1 cellular context compared by ENCODE assay signal in the genomic region with DNA sequence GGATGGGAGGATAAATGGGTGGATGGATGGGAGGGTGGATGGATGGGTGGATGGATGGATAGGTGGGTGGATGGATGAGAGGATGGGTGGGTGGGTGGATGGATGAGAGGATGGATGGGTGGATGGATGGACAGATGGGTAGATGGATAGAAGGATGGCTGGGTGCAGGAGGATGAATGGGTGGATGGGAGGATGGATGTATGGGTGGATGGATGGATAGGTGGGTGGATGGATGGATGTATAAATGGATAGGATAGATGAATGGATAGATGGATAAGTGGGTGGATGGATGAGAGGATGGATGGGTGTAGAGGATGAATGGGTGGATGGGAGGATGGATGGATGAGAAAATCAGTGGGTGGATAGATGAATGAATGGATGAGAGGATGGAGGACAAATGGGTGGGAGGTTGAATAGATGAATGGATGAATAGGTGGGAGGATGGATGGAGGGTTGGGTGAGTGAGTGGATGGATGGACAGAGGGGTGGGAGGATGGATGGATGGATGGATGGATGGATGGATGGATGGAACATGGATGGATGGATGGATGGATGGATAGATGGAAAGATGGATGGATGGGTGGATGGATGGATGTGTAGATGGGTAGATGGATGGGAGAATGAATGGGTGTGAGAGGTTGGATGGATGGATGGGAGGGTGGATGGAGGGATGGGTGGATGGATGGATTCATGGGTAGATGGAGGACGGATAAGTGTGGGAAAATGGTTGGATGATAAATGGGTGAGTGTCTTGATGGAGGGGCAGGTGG.
TF ChIP-seq lines count a peak whose summit lies in the region.

No MANE protein-coding gene starts in this region.

TF ChIP-seq in GM23338, 12 proteins besides CTCF, POLR2A, EP300 and RAD21 (continued from another document):
- TF ChIP-seq NANOG (IDR thresholded peaks at IDR 0.05; ENCODE audit: borderline replicate concordance): no peak
- no peak for TF ChIP-seq STAT1 (IDR thresholded peaks at IDR 0.05; ENCODE audit: unreplicated experiment)
- TF ChIP-seq EZH2 (IDR thresholded peaks at IDR 0.05; ENCODE audit: low read depth, unreplicated experiment): no peak
- TF ChIP-seq ZNF114 (CRISPR knock-in tag; IDR thresholded peaks at IDR 0.05): no peak
